ENCODE assay signal across 23 cellular contexts in the genomic region with DNA sequence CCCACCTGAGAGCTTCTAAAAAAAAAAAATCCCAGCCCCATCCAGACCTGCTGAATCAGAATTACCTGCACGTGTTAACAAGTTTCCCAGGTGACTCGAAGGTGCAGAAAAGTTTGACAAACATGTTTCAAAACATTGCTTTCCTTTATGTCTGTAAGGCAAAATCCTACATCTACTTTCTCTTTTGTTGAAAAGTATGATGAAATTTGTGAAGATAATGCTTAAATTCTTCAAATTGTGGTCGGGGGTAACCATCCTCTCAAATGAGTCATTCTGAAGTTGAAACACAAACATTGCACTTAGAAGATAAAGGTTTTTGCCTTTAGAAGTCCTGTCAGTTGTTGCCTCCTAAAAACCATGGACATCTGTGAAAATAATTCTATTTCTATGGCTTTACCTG.
"Had no signal": no experiment of that assay in that cellular context is flagged by ENCODE, and none has a peak within 500 bp of the region (broad histone marks: within the 10 kb centered on the region; RNA-seq: fewer than 3 reads in every experiment).

No MANE protein-coding gene starts in this region.

- H3K4me3 ChIP-seq: body of pancreas, gastrocnemius medialis, right lobe of liver, skin epidermis, stomach, transverse colon, uterus had no signal

- H3K27ac ChIP-seq: body of pancreas, gastrocnemius medialis, right lobe of liver, skin epidermis, stomach, transverse colon, uterus had no signal

- H3K36me3 ChIP-seq: gastrocnemius medialis, right lobe of liver, stomach, transverse colon, uterus had no signal

- FAIRE-seq: islet of Langerhans, TTC549 had no signal

- H3K27me3 Mint-ChIP-seq: T-cell had no signal

- H3K9me3 ChIP-seq: body of pancreas, gastrocnemius medialis, right lobe of liver, stomach, transverse colon, uterus had no signal

- H3K4me3 Mint-ChIP-seq: activated CD8-positive, alpha-beta T cell treated with anti-CD3 and anti-CD28 coated beads, Interleukin-2, amount 10 ng/mL, durations not matched to agents 7 days and 5 days; nephron; stimulated activated effector memory CD8-positive, alpha-beta T cell treated with anti-CD3 and anti-CD28 coated beads, Interleukin-12 subunit alpha, Interleukin-12 subunit beta, amount 100 ng/mL, for 72 hours; T-cell; T-helper 2 cell treated with Interferon-gamma antibody and Interleukin-4, amounts not matched to agents 5 μg/mL and 100 μg/mL, for 36 hours had no signal

- H3K27me3 ChIP-seq: body of pancreas, gastrocnemius medialis, right lobe of liver, stomach, transverse colon, uterus had no signal

- DNase-seq: activated CD4-positive, alpha-beta T cell treated with anti-CD3 and anti-CD28 coated beads for 1 hour; activated CD4-positive, alpha-beta T cell treated with anti-CD3 and anti-CD28 coated beads, Interleukin-2, amount 50 U/mL, for 1 hour; activated CD8-positive, alpha-beta T cell treated with anti-CD3 and anti-CD28 coated beads, Interleukin-2, amount 10 ng/mL, durations not matched to agents 7 days and 5 days; body of pancreas; dermis blood vessel endothelial cell; effector CD8-positive, alpha-beta T cell; gastrocnemius medialis; head of caudate nucleus; hypothalamus; occipital lobe; right lobe of liver; stimulated activated CD4-positive, alpha-beta T cell treated with anti-CD3 and anti-CD28 coated beads, Interleukin-1b, Interleukin-23, amount 100 ng/mL, for 48 hours; stomach; T-cell; transverse colon; uterus had no signal

- H3K4me1 ChIP-seq: body of pancreas, gastrocnemius medialis, right lobe of liver, stomach, transverse colon, uterus had no signal

- H3K9me3 Mint-ChIP-seq: activated naive CD4-positive, alpha-beta T cell treated with anti-CD3 and anti-CD28 coated beads, Interleukin-2, amount 50 U/mL, for 72 hours; nephron had no signal

- H3K27ac Mint-ChIP-seq: activated CD8-positive, alpha-beta T cell treated with anti-CD3 and anti-CD28 coated beads, Interleukin-2, amount 10 ng/mL, durations not matched to agents 7 days and 5 days; activated naive CD4-positive, alpha-beta T cell treated with anti-CD3 and anti-CD28 coated beads, Interleukin-2, amount 50 U/mL, for 72 hours; nephron; stimulated activated effector memory CD8-positive, alpha-beta T cell treated with anti-CD3 and anti-CD28 coated beads, Interleukin-12 subunit alpha, Interleukin-12 subunit beta, amount 100 ng/mL, for 72 hours; T-cell; T-helper 2 cell treated with Interferon-gamma antibody and Interleukin-4, amounts not matched to agents 5 μg/mL and 100 μg/mL, for 36 hours had no signal

- ATAC-seq: activated CD8-positive, alpha-beta T cell treated with anti-CD3 and anti-CD28 coated beads, Interleukin-2, amount 10 ng/mL, durations not matched to agents 7 days and 5 days; activated naive CD4-positive, alpha-beta T cell treated with anti-CD3 and anti-CD28 coated beads, Interleukin-2, amount 50 U/mL, for 72 hours; body of pancreas; gastrocnemius medialis; right lobe of liver; stimulated activated effector memory CD8-positive, alpha-beta T cell treated with anti-CD3 and anti-CD28 coated beads, Interleukin-12 subunit alpha, Interleukin-12 subunit beta, amount 100 ng/mL, for 72 hours; T-cell had no signal

- H3K4me1 Mint-ChIP-seq: stimulated activated effector memory CD8-positive, alpha-beta T cell treated with anti-CD3 and anti-CD28 coated beads, Interleukin-12 subunit alpha, Interleukin-12 subunit beta, amount 100 ng/mL, for 72 hours; T-cell had no signal

- H3K36me3 Mint-ChIP-seq: activated naive CD4-positive, alpha-beta T cell treated with anti-CD3 and anti-CD28 coated beads, Interleukin-2, amount 50 U/mL, for 72 hours; stimulated activated effector memory CD8-positive, alpha-beta T cell treated with anti-CD3 and anti-CD28 coated beads, Interleukin-12 subunit alpha, Interleukin-12 subunit beta, amount 100 ng/mL, for 72 hours; T-cell had no signal
